ENCODE assay signal across 9 cellular contexts in the genomic region with DNA sequence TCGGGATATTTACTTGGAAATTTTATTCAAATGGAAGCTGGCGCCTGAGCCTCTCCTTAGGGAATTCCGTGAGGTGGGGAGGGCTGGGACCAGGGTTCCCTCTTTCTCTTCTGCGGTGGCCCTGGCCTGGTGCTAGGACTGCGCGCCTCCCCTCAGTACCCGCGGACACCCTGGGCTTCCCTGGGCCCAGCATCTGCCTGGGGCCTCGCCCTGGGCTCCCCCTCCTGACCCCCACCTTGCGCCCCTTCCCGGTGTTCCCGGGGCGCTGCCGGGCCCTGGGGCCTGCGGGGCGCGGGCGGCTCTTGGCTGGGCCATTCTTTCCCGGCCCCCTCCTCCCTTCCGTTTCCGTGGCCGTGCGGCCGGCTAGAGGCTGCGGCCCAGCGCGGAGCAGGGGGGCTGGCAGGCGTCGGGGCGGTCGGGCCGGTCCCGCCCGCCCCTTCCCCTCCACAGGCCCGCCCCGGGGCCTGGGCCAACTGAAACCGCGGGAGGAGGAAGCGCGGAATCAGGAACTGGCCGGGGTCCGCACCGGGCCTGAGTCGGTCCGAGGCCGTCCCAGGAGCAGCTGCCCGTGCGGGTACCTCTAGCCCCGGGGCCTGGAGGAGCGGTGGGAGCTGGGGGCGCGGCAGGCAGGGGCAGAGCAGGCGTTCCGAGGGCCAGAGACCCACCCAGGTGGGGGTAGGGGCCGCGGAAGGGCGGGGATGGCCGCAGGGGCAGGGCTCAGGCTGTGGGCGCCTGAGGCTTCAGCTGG. TPM values are rescaled to one million over a fixed set of nuclear protein-coding genes. Genes with fewer than 3 reads are reported as not detected.
DNase-seq lines count a peak whose midpoint lies in the region; ATAC-seq and TF ChIP-seq lines count a peak whose summit lies in the region.
"Had no signal": no experiment of that assay in that cellular context is flagged by ENCODE, and none has a peak within 500 bp of the region (broad histone marks: within the 10 kb centered on the region; RNA-seq: fewer than 3 reads in every experiment).

A gene (plus strand): TSS at position 534 of the 748 bp plus-strand sequence. CDS start 542 bp downstream, outside the sequence.

- peaks cover 27% of the 10 kb centered on the region for H3K4me1 Mint-ChIP-seq in activated naive CD4-positive, alpha-beta T cell treated with anti-CD3 and anti-CD28 coated beads for 36 hours (ENCODE audit: low read depth)

- no TSS peak for BruUV-seq in PC-9 (replicated peaks; lab: Mats Ljungman, UMichigan)

- peak within 1 kb of the TSS; percentile 34; the same call in 1 of the 2 replicates for H3K4me3 ChIP-seq in iPS DF 6.9 (ENCODE audit: low read length)
- H3K4me3 ChIP-seq in gastrocnemius medialis, result peak within 1 kb of the TSS; percentile 57 to 67 (median 62)
- no peak within 1 kb of the TSS for H3K4me3 ChIP-seq in PC-9

- H3K27me3 ChIP-seq in iPS DF 6.9 (ENCODE audit: control insufficient read depth, insufficient read depth, low read length) (no peaks in the 10 kb centered on the region), gastrocnemius medialis (no peaks in the 10 kb centered on the region), PC-9 (ENCODE audit: insufficient read depth, low read depth) (no peaks in the 10 kb centered on the region)

- in situ Hi-C loops in gastrocnemius medialis (cut with MboI; ENCODE audit: low sequenced_read_pairs in 4 of 4), result loop anchor here (25.0 kb wide), 3 partner anchors 172 to 572 kb away; a partner anchor contains a TSS

- H4K20me1 ChIP-seq in PC-9 (ENCODE audit: insufficient read depth), result peaks cover 4% of the 10 kb centered on the region; the same call in 1 of the 2 replicates

- CTCF ChIA-PET in activated naive CD4-positive, alpha-beta T cell treated with anti-CD3 and anti-CD28 coated beads for 36 hours (lab: Charles Lee), result interaction anchor here (2.2 to 3.3 kb wide), 9 partner anchors 22 to 402 kb away, joined by 9 to 69 read pairs (median 16); a partner anchor contains a TSS
- CTCF ChIA-PET in PC-9 (lab: Charles Lee), result no interaction called here

- H3K9me3 Mint-ChIP-seq in activated naive CD4-positive, alpha-beta T cell treated with anti-CD3 and anti-CD28 coated beads for 36 hours, result no peaks in the 10 kb centered on the region

- H3K9me2 ChIP-seq in PC-9 (ENCODE audit: insufficient read depth), result no peaks in the 10 kb centered on the region

- intact Hi-C loops in activated naive CD4-positive, alpha-beta T cell treated with anti-CD3 and anti-CD28 coated beads for 36 hours (cut with micrococcal nuclease), result loop anchor here (1.0 kb wide), 1 partner anchor 11 kb away; no protein-coding TSS in a partner anchor
- intact Hi-C loops in gastrocnemius medialis (cut with DNase I; ENCODE audit: low total_unique reads) (loop anchor here (10.0 kb wide), 1 partner anchor 559 kb away; no protein-coding TSS in a partner anchor), PC-9 (cut with micrococcal nuclease; ENCODE audit: unreplicated experiment) (no loop called here)

- peaks cover 3% of the 10 kb centered on the region for H3K27me3 Mint-ChIP-seq in activated naive CD4-positive, alpha-beta T cell treated with anti-CD3 and anti-CD28 coated beads for 36 hours (ENCODE audit: low read depth)

- no peak within 1 kb of the TSS for H3K4me2 ChIP-seq in PC-9

- TF ChIP-seq POLR2A in gastrocnemius medialis (IDR thresholded peaks at IDR 0.05), result peak; percentile 45 to 66

- H3K9me3 ChIP-seq in iPS DF 6.9 (ENCODE audit: control insufficient read depth, insufficient read depth, low read length) (no peaks in the 10 kb centered on the region), gastrocnemius medialis (no peaks in the 10 kb centered on the region), PC-9 (ENCODE audit: insufficient read depth, low read depth) (no peaks in the 10 kb centered on the region)

- H2AFZ ChIP-seq in PC-9, result no peak within 1 kb of the TSS

- H3K4me1 ChIP-seq in iPS DF 6.9 (ENCODE audit: control insufficient read depth, insufficient read depth, low read length), result peaks cover 2% of the 10 kb centered on the region; the same call in 1 of the 2 replicates
- H3K4me1 ChIP-seq in gastrocnemius medialis, result peaks cover 7 to 8% of the 10 kb centered on the region in 2 donors
- no peaks in the 10 kb centered on the region for H3K4me1 ChIP-seq in PC-9 (replicated peaks; ENCODE audit: insufficient read depth)

- H3K36me3 ChIP-seq in iPS DF 6.9 (ENCODE audit: control insufficient read depth, insufficient read depth, low read length), result peaks cover 16% of the 10 kb centered on the region
- H3K36me3 ChIP-seq in gastrocnemius medialis, result peaks cover 0 to 35% of the 10 kb centered on the region in 2 donors
- H3K36me3 ChIP-seq in PC-9 (ENCODE audit: low read depth), result no peaks in the 10 kb centered on the region

- H3K4me3 Mint-ChIP-seq in activated naive CD4-positive, alpha-beta T cell treated with anti-CD3 and anti-CD28 coated beads for 36 hours, result peak within 1 kb of the TSS; percentile 30
- H3K4me3 Mint-ChIP-seq: activated naive CD8-positive, alpha-beta T cell had no signal

- peak; percentile 28 to 46 for ATAC-seq in gastrocnemius medialis
- ATAC-seq in GM18511 (IDR thresholded peaks at IDR 0.05; ENCODE audit: unreplicated experiment), result no peak

- H3K36me3 Mint-ChIP-seq in activated naive CD4-positive, alpha-beta T cell treated with anti-CD3 and anti-CD28 coated beads for 36 hours (ENCODE audit: low read depth), result peaks cover 22% of the 10 kb centered on the region

- H3K27ac ChIP-seq in iPS DF 6.9 (ENCODE audit: low read length) (no peak within 1 kb of the TSS), gastrocnemius medialis (peak within 1 kb of the TSS; percentile 86 to 90 (median 88)), PC-9 (no peak within 1 kb of the TSS)

- WGBS in iPS DF 6.9 (ENCODE audit: insufficient coverage, insufficient read length), result no CpG with 5 or more reads among the region's 59 CpGs

- no peak for TF ChIP-seq CTCF in gastrocnemius medialis (IDR thresholded peaks at IDR 0.05 in 4 of 5, conservative IDR thresholded peaks at IDR 0.05 in 1 of 5)
- no peak for TF ChIP-seq CTCF in PC-9 (conservative IDR thresholded peaks at IDR 0.05)

- POLR2A ChIA-PET in PC-9 (lab: Charles Lee; ENCODE audit: unreplicated experiment), result no interaction called here

- H3K27ac Mint-ChIP-seq in activated naive CD4-positive, alpha-beta T cell treated with anti-CD3 and anti-CD28 coated beads for 36 hours, result peak within 1 kb of the TSS; percentile 73
- H3K27ac Mint-ChIP-seq: activated naive CD8-positive, alpha-beta T cell had no signal

- no peaks in the 10 kb centered on the region for H3K79me2 ChIP-seq in PC-9 (ENCODE audit: low read depth)

- H3F3A ChIP-seq in PC-9 (ENCODE audit: insufficient read depth, low read depth), result peaks cover 7% of the 10 kb centered on the region; the same call in 1 of the 2 replicates

- DNase-seq in activated naive CD4-positive, alpha-beta T cell treated with anti-CD3 and anti-CD28 coated beads for 36 hours, result peak; percentile 18
- no peak for DNase-seq in activated naive CD4-positive, alpha-beta T cell treated with Interleukin-2 at 50 U/mL for 16 hours
- DNase-seq in amniotic epithelial cell (ENCODE audit: low read depth) (peak; percentile 53), iPS DF 6.9 (ENCODE audit: low read depth, low spot score) (no peak), gastrocnemius medialis (peak in 1 of 2 donors; percentile 29), PC-9 (no peak), NCI-H2227 treated with DMSO at 0.1 percent for 48 hours (lab: John Stamatoyannopoulos, UW) (no peak)

RNA-seq across cellular contexts. Expression of the gene that starts here (rescaled TPM):
- total RNA-seq in activated naive CD4-positive, alpha-beta T cell treated with anti-CD3 and anti-CD28 coated beads for 36 hours, result 10 to 100 TPM; 22.6 to 24.2 TPM
- total RNA-seq in gastrocnemius medialis, result 10 to 100 TPM in 2 of 4 donors, 1 to 10 TPM in 2; 5.3 to 13.5 (median 10.1) TPM
- 2.1 and 3.8 TPM in 2 replicates for total RNA-seq in PC-9 (2021)

Comparison
In these comparisons a context has a peak if more than half of its experiments do, and no peak if none do; other contexts are left out.
1. DNase-seq: peak in activated naive CD4-positive, alpha-beta T cell treated with anti-CD3 and anti-CD28 coated beads for 36 hours (single experiment) and amniotic epithelial cell (single experiment); none in activated naive CD4-positive, alpha-beta T cell treated with Interleukin-2 at 50 U/mL for 16 hours (single experiment), iPS DF 6.9 (single experiment), PC-9 (0 of 2) and NCI-H2227 treated with DMSO at 0.1 percent for 48 hours (single experiment).
2. H3K27ac ChIP-seq: peak in gastrocnemius medialis (4 of 4); none in iPS DF 6.9 (single experiment) and PC-9 (single experiment).